15 cellular contexts compared by ENCODE assay signal in genomic region chr7:155652156-155653124, GRCh38. TPM values are rescaled to one million over a fixed set of nuclear protein-coding genes. Genes with fewer than 3 reads are reported as not detected.
A peak's percentile ranks its signal among the peaks of the same experiment; 100 is the strongest.
DNase-seq lines count a peak whose midpoint lies in the region; ATAC-seq lines count a peak whose summit lies in the region.
"Had no signal": no experiment of that assay in that cellular context is flagged by ENCODE, and none has a peak within 500 bp of the region (broad histone marks: within the 10 kb centered on the region; RNA-seq: fewer than 3 reads in every experiment).

No MANE protein-coding gene starts in this region.

- peak; percentile 41 for DNase-seq in AG08396 (ENCODE audit: low spot score)
- peak; percentile 67 for DNase-seq in ELR (ENCODE audit: low read depth)
- peak; percentile 61 for DNase-seq in kidney tubule cell (ENCODE audit: low spot score)
- DNase-seq in iPS-NIHi11 (ENCODE audit: low spot score) = no peak
- DNase-seq in GM03348 (ENCODE audit: low spot score) = no peak
- no peak for DNase-seq in NCI-H2107 treated with DMSO at 0.1 percent for 48 hours (lab: John Stamatoyannopoulos, UW; ENCODE audit: unreplicated experiment)
- DNase-seq in cerebellum (ENCODE audit: low spot score) = no peak
- DNase-seq: AML-193, aorta, foreskin melanocyte, NCI-H1092 treated with DMSO at 0.1 percent for 48 hours, psoas muscle, thyroid gland had no signal

- H3K4me1 Mint-ChIP-seq in activated T-helper 17 cell treated with anti-CD3 and anti-CD28 coated beads, Interleukin-2, amount 50 U/mL, for 72 hours = peaks cover 56% of the 10 kb centered on the region

- H3K4me3 Mint-ChIP-seq in activated T-helper 17 cell treated with anti-CD3 and anti-CD28 coated beads, Interleukin-2, amount 50 U/mL, for 72 hours = peak overlapping the region; percentile 64
- H3K4me3 Mint-ChIP-seq: WTC11 had no signal

- H3K27me3 Mint-ChIP-seq in activated T-helper 17 cell treated with anti-CD3 and anti-CD28 coated beads, Interleukin-2, amount 50 U/mL, for 72 hours = no peaks in the 10 kb centered on the region

- ATAC-seq in activated T-helper 17 cell treated with anti-CD3 and anti-CD28 coated beads, Interleukin-2, amount 50 U/mL, for 72 hours (replicated peaks) = peak; percentile 92
- ATAC-seq: WTC11 had no signal

- H3K27ac Mint-ChIP-seq in activated T-helper 17 cell treated with anti-CD3 and anti-CD28 coated beads, Interleukin-2, amount 50 U/mL, for 72 hours = peak overlapping the region; percentile 82
- H3K27ac Mint-ChIP-seq: WTC11 had no signal

- peaks cover 46% of the 10 kb centered on the region for H3K36me3 Mint-ChIP-seq in activated T-helper 17 cell treated with anti-CD3 and anti-CD28 coated beads, Interleukin-2, amount 50 U/mL, for 72 hours (ENCODE audit: low read depth)

- H3K9me3 Mint-ChIP-seq in activated T-helper 17 cell treated with anti-CD3 and anti-CD28 coated beads, Interleukin-2, amount 50 U/mL, for 72 hours = peaks cover 5% of the 10 kb centered on the region

RNA-seq across cellular contexts. Expression of gene RBM33, which starts 8.0 kb away (rescaled TPM):
- 100 to 1,000 TPM in 1 of 2 donors, 10 to 100 TPM in 1; 79.6 to 114 TPM for total RNA-seq in activated T-helper 17 cell treated with anti-CD3 and anti-CD28 coated beads, Interleukin-2, amount 50 U/mL, for 72 hours
- total RNA-seq in cerebellum = 61.8 TPM

Comparison
In these comparisons a context has a peak if more than half of its experiments do, and no peak if none do; other contexts are left out.
1. DNase-seq: peak in AG08396 (single experiment), ELR (single experiment) and kidney tubule cell (single experiment); none in iPS-NIHi11 (single experiment), GM03348 (single experiment), NCI-H2107 treated with DMSO at 0.1 percent for 48 hours (single experiment) and cerebellum (single experiment).